9 cellular contexts compared by ENCODE assay signal in the genomic region with DNA sequence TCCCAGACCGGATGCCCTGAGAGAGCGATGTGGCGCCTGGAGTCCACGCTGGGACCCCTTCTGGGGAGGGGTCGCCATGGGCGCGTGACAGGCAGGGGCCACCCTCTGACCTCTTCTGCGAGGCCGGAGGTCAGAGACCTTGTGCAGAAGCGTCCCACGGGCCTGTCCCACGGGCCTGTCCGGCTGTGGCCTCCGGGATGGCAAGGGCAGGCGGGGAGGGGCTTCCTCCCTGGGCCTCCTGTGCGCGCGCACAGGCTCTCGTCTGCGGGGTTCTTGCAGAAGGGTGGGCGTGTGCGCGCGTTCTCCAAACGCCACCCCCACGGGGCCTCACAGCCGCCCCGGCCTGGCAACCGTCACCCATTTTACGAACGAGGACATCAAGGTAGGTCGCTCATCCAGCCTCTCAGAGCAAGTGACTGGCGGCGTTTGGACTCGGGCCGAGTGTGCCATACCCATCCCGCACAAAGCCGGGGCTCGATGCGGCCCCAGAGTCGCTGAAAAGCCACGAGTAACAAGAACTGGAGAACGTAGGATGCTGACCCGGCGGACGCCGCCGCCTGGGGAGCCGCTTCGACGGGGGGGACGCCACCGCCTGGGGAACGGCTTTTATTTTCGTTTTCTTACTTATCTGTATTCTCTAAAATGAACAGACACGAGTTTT. TPM values are rescaled to one million over a fixed set of nuclear protein-coding genes. Genes with fewer than 3 reads are reported as not detected.
A peak's percentile ranks its signal among the peaks of the same experiment; 100 is the strongest.
DNase-seq lines count a peak whose midpoint lies in the region; ATAC-seq and TF ChIP-seq lines count a peak whose summit lies in the region.
"Had no signal": no experiment of that assay in that cellular context is flagged by ENCODE, and none has a peak within 500 bp of the region (broad histone marks: within the 10 kb centered on the region; RNA-seq: fewer than 3 reads in every experiment).

No MANE protein-coding gene starts in this region.

- DNase-seq in GM06990 (ENCODE audit: extremely low read depth, insufficient read length) (peak; percentile 79), HFF-Myc (ENCODE audit: extremely low read depth, low read depth) (no peak), lower leg skin (ENCODE audit: low spot score in 2 of 2) (peak in 1 of 2 donors; percentile 84), NCI-H2227 treated with DMSO at 0.1 percent for 48 hours (lab: John Stamatoyannopoulos, UW) (no peak), OCI-LY7 (ENCODE audit: low spot score) (no peak), AML-193 (lab: John Stamatoyannopoulos, UW) (no peak)
- DNase-seq in activated T-cell treated with anti-CD3 and anti-CD28 coated beads, Interleukin-2, amount 50 U/mL, for 72 hours = peak; percentile 42 to 57

- H3K4me1 Mint-ChIP-seq in activated T-cell treated with anti-CD3 and anti-CD28 coated beads, Interleukin-2, amount 50 U/mL, for 72 hours (ENCODE audit: low read depth) = peaks cover 19% of the 10 kb centered on the region

- H3K9me3 Mint-ChIP-seq in activated T-cell treated with anti-CD3 and anti-CD28 coated beads, Interleukin-2, amount 50 U/mL, for 72 hours = peaks cover 2 to 3% of the 10 kb centered on the region in 2 donors
- H3K9me3 Mint-ChIP-seq: natural killer cell treated with Interleukin-12 subunit alpha and Interleukin-12 subunit beta and Interleukin-15 and Interleukin-18, amount 100 ng/mL, for 72 hours had no signal

- H3K4me3 Mint-ChIP-seq in activated T-cell treated with anti-CD3 and anti-CD28 coated beads, Interleukin-2, amount 50 U/mL, for 72 hours = peak overlapping the region; percentile 73 to 80
- H3K4me3 Mint-ChIP-seq: natural killer cell treated with Interleukin-12 subunit alpha and Interleukin-12 subunit beta and Interleukin-15 and Interleukin-18, amount 100 ng/mL, for 72 hours had no signal

- BruUV-seq in OCI-LY7 (replicated peaks; lab: Mats Ljungman, UMichigan) = no TSS peak

- H3K9me2 ChIP-seq in OCI-LY7 (ENCODE audit: insufficient read depth, low read length) = no peaks in the 10 kb centered on the region

- 39 to 50% methylated on average over 34 to 36 of the region's 56 CpGs for WGBS in lower leg skin, 2 donors

- no peak overlapping the region for H3K27ac ChIP-seq in OCI-LY7 (ENCODE audit: low read depth, low read length, poor library complexity, severe bottlenecking)

- H3K36me3 ChIP-seq in GM06990 (ENCODE audit: control insufficient read depth, insufficient read depth, low read length) (peaks cover 8% of the 10 kb centered on the region), OCI-LY7 (ENCODE audit: insufficient read depth, low read length) (no peaks in the 10 kb centered on the region)

- H3K4me2 ChIP-seq in OCI-LY7 (ENCODE audit: low read length) = no peak overlapping the region

- H3K27ac Mint-ChIP-seq in activated T-cell treated with anti-CD3 and anti-CD28 coated beads, Interleukin-2, amount 50 U/mL, for 72 hours = no peak overlapping the region
- H3K27ac Mint-ChIP-seq: natural killer cell treated with Interleukin-12 subunit alpha and Interleukin-12 subunit beta and Interleukin-15 and Interleukin-18, amount 100 ng/mL, for 72 hours had no signal

- peaks cover 11% of the 10 kb centered on the region for H3K27me3 Mint-ChIP-seq in activated T-cell treated with anti-CD3 and anti-CD28 coated beads, Interleukin-2, amount 50 U/mL, for 72 hours (ENCODE audit: low read depth)

- H3K27me3 ChIP-seq in GM06990 (replicated peaks; ENCODE audit: control insufficient read depth, insufficient read depth, low read length) = no peaks in the 10 kb centered on the region

- H3K36me3 Mint-ChIP-seq in activated T-cell treated with anti-CD3 and anti-CD28 coated beads, Interleukin-2, amount 50 U/mL, for 72 hours (ENCODE audit: insufficient read depth in 2 of 2) = peaks cover 6 to 14% of the 10 kb centered on the region in 2 donors
- H3K36me3 Mint-ChIP-seq: natural killer cell treated with Interleukin-12 subunit alpha and Interleukin-12 subunit beta and Interleukin-15 and Interleukin-18, amount 100 ng/mL, for 72 hours had no signal

- TF ChIP-seq CTCF in GM06990 (IDR thresholded peaks at IDR 0.05; ENCODE audit: insufficient read depth, low read length, poor library complexity, severe bottlenecking) (no peak), HFF-Myc (IDR thresholded peaks at IDR 0.05; ENCODE audit: low read depth, low read length, missing control alignments) (no peak), lower leg skin (IDR thresholded peaks at IDR 0.05) (no peak), OCI-LY7 (conservative IDR thresholded peaks at IDR 0.05; ENCODE audit: low read length) (no peak)

- intact Hi-C loops in lower leg skin (cut with DNase I; ENCODE audit: low total_unique reads) = no loop called here
- intact Hi-C loops in OCI-LY7 (cut with micrococcal nuclease; ENCODE audit: unreplicated experiment) = no loop called here

- peak; percentile 31 to 39 for ATAC-seq in activated T-cell treated with anti-CD3 and anti-CD28 coated beads, Interleukin-2, amount 50 U/mL, for 72 hours (replicated peaks in 1 of 2)
- ATAC-seq in GM19397 (IDR thresholded peaks at IDR 0.05; ENCODE audit: unreplicated experiment) = no peak

- H3K9me3 ChIP-seq in OCI-LY7 (ENCODE audit: low read length) = no peaks in the 10 kb centered on the region

- H3K4me3 ChIP-seq in GM06990 (replicated peaks; ENCODE audit: low read depth, low read length) = peak overlapping the region; percentile 79
- peak overlapping the region; percentile 71 for H3K4me3 ChIP-seq in HFF-Myc (replicated peaks; ENCODE audit: low read depth, low read length)
- peak overlapping the region; percentile 24 for H3K4me3 ChIP-seq in lower leg skin (ENCODE audit: low read depth, poor library complexity, severe bottlenecking)
- H3K4me3 ChIP-seq in OCI-LY7 (ENCODE audit: low read depth, low read length, poor library complexity, severe bottlenecking) = no peak overlapping the region

- POLR2A ChIA-PET in OCI-LY7 (lab: Charles Lee) = no interaction called here

- TF ChIP-seq POLR2A in lower leg skin (IDR thresholded peaks at IDR 0.05) = no peak

- no peaks in the 10 kb centered on the region for H4K20me1 ChIP-seq in OCI-LY7 (ENCODE audit: insufficient read depth, low read length)

- H2AFZ ChIP-seq in OCI-LY7 (ENCODE audit: low read length) = no peak overlapping the region

- CTCF ChIA-PET in OCI-LY7 (lab: Charles Lee; ENCODE audit: unreplicated experiment) = no interaction called here

- H3K4me1 ChIP-seq in OCI-LY7 (ENCODE audit: insufficient read depth, low read length, poor library complexity, severe bottlenecking) = no peaks in the 10 kb centered on the region

- no peaks in the 10 kb centered on the region for H3K79me2 ChIP-seq in OCI-LY7 (ENCODE audit: insufficient read depth, low read depth, low read length)

RNA-seq across cellular contexts. Expression of a gene that starts 0.9 kb away (rescaled TPM):
- 10 to 100 TPM; 56.0 to 82.2 TPM for total RNA-seq in activated T-cell treated with anti-CD3 and anti-CD28 coated beads, Interleukin-2, amount 50 U/mL, for 72 hours
- total RNA-seq in lower leg skin = 10 to 100 TPM in 1 of 4 donors, 1 to 10 TPM in 3; 3.6 to 19.6 (median 6.0) TPM
- total RNA-seq in OCI-LY7 (2014; rRNA removed; shearing (Covaris generic)) = 1.2 and 3.4 TPM in 2 replicates
- 1.4 and 2.2 TPM in 2 replicates for total RNA-seq in OCI-LY7 (2022)

RNA-seq across cellular contexts. Expression of a gene that starts 51.0 kb away (rescaled TPM):
- 10 to 100 TPM; 71.0 to 72.3 TPM for total RNA-seq in activated T-cell treated with anti-CD3 and anti-CD28 coated beads, Interleukin-2, amount 50 U/mL, for 72 hours
- total RNA-seq in lower leg skin (100 to 1,000 TPM in 2 of 4 donors, 10 to 100 TPM in 2; 76.8 to 112 (median 101) TPM), OCI-LY7 (2022) (107 and 124 TPM in 2 replicates)
- total RNA-seq in OCI-LY7 (2014; rRNA removed; shearing (Covaris generic)) = 113 and 126 TPM in 2 replicates

Comparison
In these comparisons a context has a peak if more than half of its experiments do, and no peak if none do; other contexts are left out.
1. DNase-seq: peak in GM06990 (single experiment) and activated T-cell treated with anti-CD3 and anti-CD28 coated beads, Interleukin-2, amount 50 U/mL, for 72 hours (2 of 2); none in HFF-Myc (single experiment), NCI-H2227 treated with DMSO at 0.1 percent for 48 hours (single experiment), OCI-LY7 (single experiment) and AML-193 (0 of 2).